ENCODE assay signal across 26 cellular contexts in genomic region chr16:3640632-3641501, GRCh38. TPM values are rescaled to one million over a fixed set of nuclear protein-coding genes. Genes with fewer than 3 reads are reported as not detected.
DNase-seq lines count a peak whose midpoint lies in the region; ATAC-seq and TF ChIP-seq lines count a peak whose summit lies in the region.
"Had no signal": no experiment of that assay in that cellular context is flagged by ENCODE, and none has a peak within 500 bp of the region (broad histone marks: within the 10 kb centered on the region; RNA-seq: fewer than 3 reads in every experiment).

No MANE protein-coding gene starts in this region.

- peaks cover 27% of the 10 kb centered on the region for H3K36me3 ChIP-seq in NT2/D1 (ENCODE audit: insufficient read depth, insufficient read length, low read length)
- H3K36me3 ChIP-seq: SJCRH30, uterus had no signal

- no peak overlapping the region for H3K4me3 ChIP-seq in NT2/D1 (ENCODE audit: insufficient read length, low read depth)
- H3K4me3 ChIP-seq: lung, SJCRH30, uterus had no signal

- no peak for TF ChIP-seq CTCF in omental fat pad (IDR thresholded peaks at IDR 0.05)

- peak; percentile 9 for DNase-seq in D341Med (ENCODE audit: low spot score)
- DNase-seq in NT2/D1 (ENCODE audit: low read depth, low spot score), result no peak
- peak; percentile 39 for DNase-seq in left lobe of liver (ENCODE audit: low spot score)
- peak; percentile 17 for DNase-seq in stimulated activated CD8-positive, alpha-beta memory T cell treated with anti-CD3 and anti-CD28 coated beads, Interleukin-4, amount 100 ng/mL, for 48 hours
- DNase-seq in germinal center (ENCODE audit: low spot score), result no peak
- no peak for DNase-seq in omental fat pad (ENCODE audit: low spot score)
- DNase-seq: ACHN; activated CD4-positive, alpha-beta T cell treated with anti-CD3 and anti-CD28 coated beads, Interleukin-2, amount 10 ng/mL, durations not matched to agents 24 days and 14 days; activated naive CD4-positive, alpha-beta T cell treated with Interleukin-2 at 50 U/mL for 16 hours; activated T-cell treated with anti-CD3 and anti-CD28 coated beads, Interleukin-2, amount 50 U/mL, for 72 hours; caudate nucleus; dermis blood vessel endothelial cell; kidney; naive thymus-derived CD8-positive, alpha-beta T cell; NCI-H1694; NCI-H446; NCI-H82; nucleus accumbens; SJCRH30; stimulated activated naive B cell treated with anti-CD40 and anti-IgM and Interleukin-4, amounts not matched to agents 10 μg/mL and 1 μg/mL and 100 μg/mL, for 72 hours; SW 1271; T-helper 9 cell; uterus had no signal

- H3K9me3 ChIP-seq in NT2/D1 (ENCODE audit: insufficient read depth, low read length), result no peaks in the 10 kb centered on the region
- H3K9me3 ChIP-seq: SJCRH30, uterus had no signal

- peak overlapping the region; percentile 34 for H3K9ac ChIP-seq in NT2/D1 (ENCODE audit: insufficient read length, low read depth)

- H3K27me3 ChIP-seq in NT2/D1 (ENCODE audit: insufficient read depth, insufficient read length), result no peaks in the 10 kb centered on the region
- H3K27me3 ChIP-seq: SJCRH30, uterus had no signal

- H3K4me1 ChIP-seq in NT2/D1 (ENCODE audit: insufficient read depth, insufficient read length), result peaks cover 32% of the 10 kb centered on the region
- H3K4me1 ChIP-seq: uterus had no signal

- ATAC-seq in left lobe of liver (no peak), GM19328 (IDR thresholded peaks at IDR 0.05; ENCODE audit: unreplicated experiment) (no peak), omental fat pad (ENCODE audit: low FRiP score) (no peak)
- ATAC-seq: activated T-cell treated with anti-CD3 and anti-CD28 coated beads, Interleukin-2, amount 50 U/mL, for 72 hours; esophagus mucosa; naive thymus-derived CD8-positive, alpha-beta T cell; stimulated activated naive B cell treated with anti-CD40 and anti-IgM and Interleukin-4, amounts not matched to agents 10 μg/mL and 1 μg/mL and 100 μg/mL, for 72 hours had no signal

RNA-seq across cellular contexts. Expression of gene DNASE1, which starts 13.6 kb away (rescaled TPM):
- total RNA-seq in left lobe of liver, result 4.6 TPM
- 10 to 100 TPM in 3 of 4 donors, 1 to 10 TPM in 1; 4.6 to 14.8 (median 12.3) TPM for total RNA-seq in omental fat pad

RNA-seq across cellular contexts. Expression of gene SLX4, which starts 29.5 kb away (rescaled TPM):
- 2.8 TPM for total RNA-seq in left lobe of liver
- total RNA-seq in omental fat pad, result 1 to 10 TPM; 2.9 to 4.4 (median 3.3) TPM

Comparison
In these comparisons a context has a peak if more than half of its experiments do, and no peak if none do; other contexts are left out.
1. DNase-seq: peak in D341Med (single experiment), left lobe of liver (single experiment) and stimulated activated CD8-positive, alpha-beta memory T cell treated with anti-CD3 and anti-CD28 coated beads, Interleukin-4, amount 100 ng/mL, for 48 hours (single experiment); none in NT2/D1 (single experiment), germinal center (single experiment) and omental fat pad (single experiment).